10 cellular contexts compared by ENCODE assay signal in genomic region chr3:197957775-197958103, GRCh38. TPM values are rescaled to one million over a fixed set of nuclear protein-coding genes. Genes with fewer than 3 reads are reported as not detected.
DNase-seq lines count a peak whose midpoint lies in the region; ATAC-seq and TF ChIP-seq lines count a peak whose summit lies in the region.
"Had no signal": no experiment of that assay in that cellular context is flagged by ENCODE, and none has a peak within 500 bp of the region (broad histone marks: within the 10 kb centered on the region; RNA-seq: fewer than 3 reads in every experiment).

No MANE protein-coding gene starts in this region.

- H3K27me3 Mint-ChIP-seq in CD14-positive monocyte (ENCODE audit: low read depth in 3 of 3): no peaks in the 10 kb centered on the region
- H3K27me3 Mint-ChIP-seq in naive thymus-derived CD8-positive, alpha-beta T cell: no peaks in the 10 kb centered on the region

- peaks cover 34 to 42% of the 10 kb centered on the region in 2 donors for H3K36me3 Mint-ChIP-seq in CD14-positive monocyte
- peaks cover 7 to 55% (median 33%) of the 10 kb centered on the region in 3 donors for H3K36me3 Mint-ChIP-seq in naive thymus-derived CD8-positive, alpha-beta T cell

- H3K9me3 ChIP-seq in HEK293 (ENCODE audit: control insufficient read depth, insufficient read depth, low read depth, low read length): no peaks in the 10 kb centered on the region
- no peaks in the 10 kb centered on the region for H3K9me3 ChIP-seq in adipocyte (ENCODE audit: control insufficient read depth, low read length)

- H3K4me3 Mint-ChIP-seq in CD14-positive monocyte: peak overlapping the region; percentile 31 to 68
- peak overlapping the region in 3 of 10 donors; percentile 6 to 40 (median 20) for H3K4me3 Mint-ChIP-seq in naive thymus-derived CD8-positive, alpha-beta T cell

- peak overlapping the region; percentile 77 to 93 (median 87) for H3K27ac Mint-ChIP-seq in CD14-positive monocyte
- H3K27ac Mint-ChIP-seq in naive thymus-derived CD8-positive, alpha-beta T cell: peak overlapping the region; percentile 51 to 93 (median 81)

- TF ChIP-seq CTCF in CD14-positive monocyte (IDR thresholded peaks at IDR 0.05) (no peak), HEK293 (tag by site-specific recombination; IDR thresholded peaks at IDR 0.05) (no peak)

- H3K4me1 Mint-ChIP-seq in CD14-positive monocyte: peaks cover 58% of the 10 kb centered on the region
- H3K4me1 Mint-ChIP-seq in naive thymus-derived CD8-positive, alpha-beta T cell: peaks cover 27 to 72% (median 68%) of the 10 kb centered on the region in 4 donors

- peak overlapping the region; percentile 25 for H3K9ac ChIP-seq in adipocyte (ENCODE audit: low read length)

- H3K4me1 ChIP-seq in HEK293 (ENCODE audit: control insufficient read depth, insufficient read depth, low read length): no peaks in the 10 kb centered on the region
- peaks cover 61% of the 10 kb centered on the region for H3K4me1 ChIP-seq in adipocyte (ENCODE audit: control insufficient read depth, insufficient read depth, low read length)

- H3K36me3 ChIP-seq in HEK293 (ENCODE audit: control insufficient read depth in 2 of 2, insufficient read depth in 1 of 2, low read length in 2 of 2): peaks cover 25 to 40% of the 10 kb centered on the region in 2 experiments
- peaks cover 42% of the 10 kb centered on the region for H3K36me3 ChIP-seq in adipocyte (ENCODE audit: control insufficient read depth, insufficient read depth, low read length, severe bottlenecking)

- H3K9me3 Mint-ChIP-seq in CD14-positive monocyte: peaks cover 0 to 2% (median 0%) of the 10 kb centered on the region in 7 donors
- no peaks in the 10 kb centered on the region for H3K9me3 Mint-ChIP-seq in naive thymus-derived CD8-positive, alpha-beta T cell

- intact Hi-C loops in CD14-positive monocyte (cut with micrococcal nuclease) (no loop called here), head of caudate nucleus (cut with DNase I) (no loop called here)

- CTCF ChIA-PET in HEK293 (lab: Yijun Ruan, JAX): no interaction called here

- POLR2A ChIA-PET in HEK293 (lab: Yijun Ruan, JAX): interaction anchor here (1.4 kb wide), 1 partner anchor 8 kb away, joined by 3 read pairs; the partner anchor contains the start of gene RPL35A
- POLR2A ChIA-PET in naive thymus-derived CD8-positive, alpha-beta T cell (lab: Charles Lee): interaction anchor here (5.8 kb wide), 1 partner anchor 7 kb away, joined by 67 read pairs; the partner anchor contains the start of gene RPL35A

- no peak overlapping the region; the same call in 1 of the 2 replicates for H3K27ac ChIP-seq in HEK293 (ENCODE audit: extremely low read depth, low read depth, low read length)

- no peaks in the 10 kb centered on the region for H3K27me3 ChIP-seq in adipocyte (replicated peaks; ENCODE audit: control insufficient read depth, insufficient read depth, low read length)

- DNase-seq in CD14-positive monocyte (ENCODE audit: low spot score) (no peak), adipocyte (ENCODE audit: low read depth) (no peak), head of caudate nucleus (no peak)
- no peak for DNase-seq in naive thymus-derived CD8-positive, alpha-beta T cell
- DNase-seq: NCI-H748 treated with DMSO at 0.1 percent for 48 hours; stimulated activated CD4-positive, alpha-beta T cell treated with anti-CD3 and anti-CD28 coated beads, Interleukin-4, amount 100 ng/mL, for 24 hours had no signal

- H3K4me3 ChIP-seq in HEK293 (ENCODE audit: low read depth, low read length) (no peak overlapping the region), adipocyte (ENCODE audit: low read length) (no peak overlapping the region)

- ATAC-seq in naive thymus-derived CD8-positive, alpha-beta T cell: no peak
- ATAC-seq in HG02642 (IDR thresholded peaks at IDR 0.05; ENCODE audit: poor library complexity, unreplicated experiment) (no peak), HG03280 (IDR thresholded peaks at IDR 0.05; ENCODE audit: unreplicated experiment) (no peak), HG03159 (IDR thresholded peaks at IDR 0.05; ENCODE audit: unreplicated experiment) (no peak)

TF ChIP-seq in HEK293, 187 proteins besides CTCF, POLR2A, EP300 and RAD21:
- TF ChIP-seq FEZF1 (tag by site-specific recombination; IDR thresholded peaks at IDR 0.05): 0 out of 2 replicates have a peak, but pooled peaks have one; percentile 5
- TF ChIP-seq ZNF776 (tag by site-specific recombination; IDR thresholded peaks at IDR 0.05; ENCODE audit: borderline replicate concordance): no peak

RNA-seq across cellular contexts. Expression of gene LMLN, which starts 2.3 kb away (rescaled TPM):
- under 1 TPM; 0.41 to 1.00 TPM for polyA plus RNA-seq in CD14-positive monocyte
- total RNA-seq in naive thymus-derived CD8-positive, alpha-beta T cell: 10 to 100 TPM; 11.0 to 13.2 TPM
- 1 to 10 TPM; 3.3 to 4.9 (median 3.9) TPM for polyA plus RNA-seq in naive thymus-derived CD8-positive, alpha-beta T cell

RNA-seq across cellular contexts. Expression of gene RPL35A, which starts 7.7 kb away (rescaled TPM):
- polyA plus RNA-seq in CD14-positive monocyte: 100 to 1,000 TPM; 882 to 975 TPM
- total RNA-seq in naive thymus-derived CD8-positive, alpha-beta T cell: 1,000 to 10,000 TPM; 1,870 to 1,893 TPM
- 1,000 to 10,000 TPM; 2,221 to 2,647 (median 2,624) TPM for polyA plus RNA-seq in naive thymus-derived CD8-positive, alpha-beta T cell
